8 cellular contexts compared by ENCODE assay signal in genomic region chr2:160427629-160428424, GRCh38.
DNase-seq lines count a peak whose midpoint lies in the region; ATAC-seq and TF ChIP-seq lines count a peak whose summit lies in the region.

No MANE protein-coding gene starts in this region.

- H3K4me3 ChIP-seq in AG10803 (ENCODE audit: low read length) (peak overlapping the region; percentile 43), fibroblast of pulmonary artery (replicated peaks; ENCODE audit: low read depth, low read length) (peak overlapping the region; percentile 42)

- DNase-seq in AG10803 (ENCODE audit: low read depth) (peak; percentile 86), KG1 (lab: John Stamatoyannopoulos, UW) (peak; percentile 55), fibroblast of pulmonary artery (ENCODE audit: low read depth) (peak; percentile 91), DMS53 treated with DMSO at 0.1 percent for 48 hours (lab: John Stamatoyannopoulos, UW; ENCODE audit: unreplicated experiment) (no peak), superior temporal gyrus (ENCODE audit: extremely low spot score) (no peak)
- peak; percentile 76 for DNase-seq in activated CD8-positive, alpha-beta T cell treated with anti-CD3 and anti-CD28 coated beads, Interleukin-2, amount 10 ng/mL, durations not matched to agents 7 days and 5 days
- peak in 2 of 3 donors; percentile 25 to 35 for DNase-seq in stimulated activated CD4-positive, alpha-beta T cell treated with anti-CD3 and anti-CD28 coated beads, TNF-alpha, amount 100 ng/mL, for 1 hour (ENCODE audit: low read depth in 3 of 3, low spot score in 1 of 3)

- POLR2A ChIA-PET in activated CD8-positive, alpha-beta T cell treated with anti-CD3 and anti-CD28 coated beads, Interleukin-2, amount 10 ng/mL, durations not matched to agents 7 days and 5 days (lab: Charles Lee), result interaction anchor here (2.2 to 2.9 kb wide), 2 partner anchors 16 to 21 kb away, joined by 13 to 20 read pairs; no protein-coding TSS in a partner anchor

- H3K4me1 Mint-ChIP-seq in activated CD8-positive, alpha-beta T cell treated with anti-CD3 and anti-CD28 coated beads, Interleukin-2, amount 10 ng/mL, durations not matched to agents 7 days and 5 days (ENCODE audit: low read depth), result peaks cover 67% of the 10 kb centered on the region

- ATAC-seq in GM21381 (IDR thresholded peaks at IDR 0.05; ENCODE audit: unreplicated experiment), result peak; percentile 70
- ATAC-seq in activated CD8-positive, alpha-beta T cell treated with anti-CD3 and anti-CD28 coated beads, Interleukin-2, amount 10 ng/mL, durations not matched to agents 7 days and 5 days, result peak; percentile 83

- TF ChIP-seq CTCF in AG10803 (conservative IDR thresholded peaks at IDR 0.05; ENCODE audit: low read length) (no peak), fibroblast of pulmonary artery (IDR thresholded peaks at IDR 0.05; ENCODE audit: low read length, missing control alignments) (no peak)

- H3K36me3 Mint-ChIP-seq in activated CD8-positive, alpha-beta T cell treated with anti-CD3 and anti-CD28 coated beads, Interleukin-2, amount 10 ng/mL, durations not matched to agents 7 days and 5 days (ENCODE audit: low read depth), result peaks cover 53% of the 10 kb centered on the region

- H3K27ac Mint-ChIP-seq in activated CD8-positive, alpha-beta T cell treated with anti-CD3 and anti-CD28 coated beads, Interleukin-2, amount 10 ng/mL, durations not matched to agents 7 days and 5 days, result peak overlapping the region; percentile 88

- no peaks in the 10 kb centered on the region for H3K27me3 Mint-ChIP-seq in activated CD8-positive, alpha-beta T cell treated with anti-CD3 and anti-CD28 coated beads, Interleukin-2, amount 10 ng/mL, durations not matched to agents 7 days and 5 days (ENCODE audit: low read depth)

- peak overlapping the region; percentile 68 for H3K4me3 Mint-ChIP-seq in activated CD8-positive, alpha-beta T cell treated with anti-CD3 and anti-CD28 coated beads, Interleukin-2, amount 10 ng/mL, durations not matched to agents 7 days and 5 days

- CTCF ChIA-PET in activated CD8-positive, alpha-beta T cell treated with anti-CD3 and anti-CD28 coated beads, Interleukin-2, amount 10 ng/mL, durations not matched to agents 7 days and 5 days (lab: Charles Lee), result interaction anchor here (0.8 to 4.2 kb wide), 15 partner anchors 8 to 636 kb away, joined by 3 to 44 read pairs (median 6); partner anchors contain the start of gene RBMS1

- H3K9me3 Mint-ChIP-seq in activated CD8-positive, alpha-beta T cell treated with anti-CD3 and anti-CD28 coated beads, Interleukin-2, amount 10 ng/mL, durations not matched to agents 7 days and 5 days (ENCODE audit: insufficient read depth), result peaks cover 16% of the 10 kb centered on the region

Comparison
In these comparisons a context has a peak if more than half of its experiments do, and no peak if none do; other contexts are left out.
1. DNase-seq: peak in AG10803 (single experiment), KG1 (single experiment), activated CD8-positive, alpha-beta T cell treated with anti-CD3 and anti-CD28 coated beads, Interleukin-2, amount 10 ng/mL, durations not matched to agents 7 days and 5 days (single experiment), fibroblast of pulmonary artery (single experiment) and stimulated activated CD4-positive, alpha-beta T cell treated with anti-CD3 and anti-CD28 coated beads, TNF-alpha, amount 100 ng/mL, for 1 hour (2 of 3); none in DMS53 treated with DMSO at 0.1 percent for 48 hours (single experiment) and superior temporal gyrus (single experiment).